8 cellular contexts compared by ENCODE assay signal in the genomic region with DNA sequence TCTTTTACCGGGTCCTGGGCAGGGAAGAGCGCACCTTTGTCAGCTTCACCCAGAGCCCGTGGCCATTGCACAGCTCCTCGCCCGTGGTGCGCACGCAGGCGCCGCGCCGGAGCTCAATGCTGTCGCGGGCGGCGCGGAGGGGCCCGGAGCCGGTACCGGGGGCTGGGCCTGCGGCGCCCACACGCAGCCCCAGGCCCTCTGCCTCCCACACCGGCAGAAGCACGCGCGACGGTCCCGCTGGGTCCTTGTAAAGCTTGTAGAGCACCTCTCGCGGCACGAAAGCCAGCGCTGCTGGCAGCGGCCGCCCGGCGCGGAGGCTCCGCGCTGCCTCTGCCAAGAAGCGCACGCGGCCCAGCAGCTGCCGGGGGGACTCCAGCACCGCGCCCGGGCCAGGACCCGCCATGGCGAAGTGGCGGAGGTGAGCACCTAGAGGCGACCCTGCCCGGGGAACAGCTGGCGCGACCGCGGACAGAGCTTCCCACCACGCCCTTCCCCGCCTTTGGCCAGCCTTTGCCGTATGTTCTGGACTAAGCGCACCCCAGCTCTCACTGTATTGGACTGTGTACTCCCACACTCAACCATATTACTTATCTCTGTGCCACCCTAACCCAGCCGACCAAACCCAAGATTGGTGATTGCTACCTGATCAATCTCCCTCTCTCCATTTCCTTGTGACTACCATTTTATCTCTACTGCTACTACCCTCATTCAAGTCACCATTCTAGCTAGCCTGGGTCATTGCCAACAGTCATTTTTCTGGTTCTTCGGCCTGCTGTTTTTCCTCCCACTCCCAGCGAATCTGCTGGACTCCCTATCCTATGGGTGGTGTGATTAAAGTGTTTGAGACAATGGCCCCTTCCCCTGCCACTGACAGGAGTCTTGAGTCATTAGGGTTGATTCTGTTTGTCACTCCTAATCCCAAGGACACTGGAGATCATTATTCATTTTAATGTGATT. TPM values are rescaled to one million over a fixed set of nuclear protein-coding genes. Genes with fewer than 3 reads are reported as not detected.
DNase-seq lines count a peak whose midpoint lies in the region; ATAC-seq and TF ChIP-seq lines count a peak whose summit lies in the region.

Gene HECTD3, minus strand, starts transcription at position 470 of the 957 bp plus-strand sequence. Its CDS starts 67 bp downstream, at position 403.

- H3K27me3 ChIP-seq in esophagus muscularis mucosa (no peaks in the 10 kb centered on the region), muscle layer of duodenum (ENCODE audit: low read depth, low read length) (no peaks in the 10 kb centered on the region)

- peak in 1 of 3 experiments; percentile 6 for TF ChIP-seq CTCF in esophagus muscularis mucosa (IDR thresholded peaks at IDR 0.05)

- H3K4me1 ChIP-seq in esophagus muscularis mucosa (peaks cover 33 to 58% (median 55%) of the 10 kb centered on the region in 4 donors), muscle layer of duodenum (ENCODE audit: control insufficient read depth in 1 of 2, insufficient read depth in 2 of 2, low read length in 2 of 2) (peaks cover 16 to 48% of the 10 kb centered on the region in 2 donors)

- ATAC-seq in GM21528 (IDR thresholded peaks at IDR 0.05; ENCODE audit: low FRiP score, unreplicated experiment): peak; percentile 74
- ATAC-seq in stimulated activated memory B cell treated with anti-CD40 and anti-IgM and Interleukin-4, amounts not matched to agents 10 μg/mL and 1 μg/mL and 100 μg/mL, for 72 hours: peak; percentile 89

- no peak for TF ChIP-seq RAD21 in Ishikawa (IDR thresholded peaks at IDR 0.05; ENCODE audit: low read depth)

- no peaks in the 10 kb centered on the region for H3K27me3 Mint-ChIP-seq in stimulated activated memory B cell treated with anti-CD40 and anti-IgM and Interleukin-4, amounts not matched to agents 10 μg/mL and 1 μg/mL and 100 μg/mL, for 72 hours

- H3K27ac ChIP-seq in esophagus muscularis mucosa (replicated peaks in 1 of 4): peak within 1 kb of the TSS; percentile 78 to 90 (median 84)
- H3K27ac ChIP-seq in muscle layer of duodenum (ENCODE audit: low read length): peak within 1 kb of the TSS; percentile 94

- DNase-seq in DMS153 (lab: John Stamatoyannopoulos, UW) (peak; percentile 72), esophagus muscularis mucosa (ENCODE audit: extremely low spot score) (peak; percentile 93)
- DNase-seq in activated T-cell treated with anti-CD3 and anti-CD28 coated beads, Interleukin-2, amount 50 U/mL, for 48 hours: peak; percentile 78 to 84

- H3K36me3 ChIP-seq in esophagus muscularis mucosa (peaks cover 26 to 63% (median 56%) of the 10 kb centered on the region in 4 donors), muscle layer of duodenum (ENCODE audit: control insufficient read depth in 1 of 2, insufficient read depth in 2 of 2, low read length in 2 of 2) (peaks cover 25 to 45% of the 10 kb centered on the region in 2 donors)

- H3K27ac Mint-ChIP-seq in stimulated activated memory B cell treated with anti-CD40 and anti-IgM and Interleukin-4, amounts not matched to agents 10 μg/mL and 1 μg/mL and 100 μg/mL, for 72 hours: peak within 1 kb of the TSS; percentile 92

- H3K4me3 Mint-ChIP-seq in stimulated activated memory B cell treated with anti-CD40 and anti-IgM and Interleukin-4, amounts not matched to agents 10 μg/mL and 1 μg/mL and 100 μg/mL, for 72 hours: peak within 1 kb of the TSS; percentile 82

- intact Hi-C loops in esophagus muscularis mucosa (cut with DNase I): loop anchor here (5.0 to 10.0 kb wide), 3 partner anchors 194 to 481 kb away; partner anchors contain the start of genes BEST4, TESK2 and ZSWIM5

- no peaks in the 10 kb centered on the region for H3K9me3 ChIP-seq in esophagus muscularis mucosa
- H3K9me3 ChIP-seq in muscle layer of duodenum (ENCODE audit: control insufficient read depth in 1 of 2, low read length in 2 of 2): no peaks in the 10 kb centered on the region

- TF ChIP-seq POLR2A in esophagus muscularis mucosa (IDR thresholded peaks at IDR 0.05; ENCODE audit: low read depth): peak; percentile 24

- H3K4me1 Mint-ChIP-seq in stimulated activated memory B cell treated with anti-CD40 and anti-IgM and Interleukin-4, amounts not matched to agents 10 μg/mL and 1 μg/mL and 100 μg/mL, for 72 hours: peaks cover 55% of the 10 kb centered on the region

- 3% methylated on average over 14 of the region's 62 CpGs for WGBS in esophagus muscularis mucosa

- H3K9me3 Mint-ChIP-seq in stimulated activated memory B cell treated with anti-CD40 and anti-IgM and Interleukin-4, amounts not matched to agents 10 μg/mL and 1 μg/mL and 100 μg/mL, for 72 hours: no peaks in the 10 kb centered on the region

- TF ChIP-seq EP300 in Ishikawa (IDR thresholded peaks at IDR 0.05; ENCODE audit: borderline replicate concordance): no peak; the same call in 1 of the 2 replicates
- no peak for TF ChIP-seq EP300 in esophagus muscularis mucosa (IDR thresholded peaks at IDR 0.05)

- peak within 1 kb of the TSS; percentile 74 to 99 (median 96) for H3K4me3 ChIP-seq in esophagus muscularis mucosa
- peak within 1 kb of the TSS; percentile 90 to 98 for H3K4me3 ChIP-seq in muscle layer of duodenum (ENCODE audit: low read depth in 1 of 2, low read length in 2 of 2)

- peaks cover 34% of the 10 kb centered on the region for H3K36me3 Mint-ChIP-seq in stimulated activated memory B cell treated with anti-CD40 and anti-IgM and Interleukin-4, amounts not matched to agents 10 μg/mL and 1 μg/mL and 100 μg/mL, for 72 hours

TF ChIP-seq in Ishikawa, 13 proteins besides CTCF, POLR2A, EP300 and RAD21 (continues in another document):
- TF ChIP-seq CREB1 (IDR thresholded peaks at IDR 0.05; ENCODE audit: low read depth) (no peak), ZBTB7A (IDR thresholded peaks at IDR 0.05; ENCODE audit: low read depth) (no peak; the same call in 1 of the 2 replicates), TCF12 (IDR thresholded peaks at IDR 0.05; ENCODE audit: low read depth) (no peak), YY1 (IDR thresholded peaks at IDR 0.05; ENCODE audit: low read depth) (0 out of 2 replicates have a peak, but pooled peaks have one; percentile 55), USF1 (IDR thresholded peaks at IDR 0.05) (peak; percentile 60), TEAD4 (IDR thresholded peaks at IDR 0.05) (no peak), EGR1 (IDR thresholded peaks at IDR 0.05) (0 out of 2 replicates have a peak, but pooled peaks have one; percentile 3), TAF1 (IDR thresholded peaks at IDR 0.05; ENCODE audit: low read depth) (no peak; the same call in 1 of the 2 replicates)
- TF ChIP-seq, protein P1, sequence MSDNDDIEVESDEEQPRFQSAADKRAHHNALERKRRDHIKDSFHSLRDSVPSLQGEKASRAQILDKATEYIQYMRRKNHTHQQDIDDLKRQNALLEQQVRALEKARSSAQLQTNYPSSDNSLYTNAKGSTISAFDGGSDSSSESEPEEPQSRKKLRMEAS (IDR thresholded peaks at IDR 0.05): 0 out of 2 replicates have a peak, but pooled peaks have one; percentile 35

TF ChIP-seq in PFSK-1, 5 proteins besides CTCF, POLR2A, EP300 and RAD21:
- TF ChIP-seq REST (IDR thresholded peaks at IDR 0.05; ENCODE audit: insufficient read depth in 1 of 2, low read depth in 2 of 2, low read length in 2 of 2) (peak; percentile 26 to 58; a peak in 2 of 4 replicates), POLR2AphosphoS5 (IDR thresholded peaks at IDR 0.05; ENCODE audit: low read depth, low read length) (no peak; the same call in 1 of the 2 replicates), FOXP2 (optimal IDR thresholded peaks at IDR 0.05; ENCODE audit: borderline replicate concordance, extremely low read depth, extremely low read length, insufficient read depth) (no peak), SIN3A (IDR thresholded peaks at IDR 0.05; ENCODE audit: borderline replicate concordance, insufficient read depth, low read length) (peak; percentile 65), TAF1 (IDR thresholded peaks at IDR 0.05; ENCODE audit: borderline replicate concordance, insufficient read depth, low read length) (no peak)

RNA-seq across cellular contexts. Expression of gene HECTD3, which starts in this region (rescaled TPM):
- polyA plus RNA-seq in PFSK-1 (2012; ENCODE audit: insufficient read length, low read depth): 29.4 TPM
- total RNA-seq in esophagus muscularis mucosa: 10 to 100 TPM; 28.0 to 51.7 (median 35.8) TPM

Comparison
In these comparisons a context has a peak if more than half of its experiments do, and no peak if none do; other contexts are left out.
1. Peak in every context shown above with its lines: DNase-seq, ATAC-seq, H3K4me3 ChIP-seq and H3K27ac ChIP-seq.